ENCODE assay signal across 17 cellular contexts in the genomic region with DNA sequence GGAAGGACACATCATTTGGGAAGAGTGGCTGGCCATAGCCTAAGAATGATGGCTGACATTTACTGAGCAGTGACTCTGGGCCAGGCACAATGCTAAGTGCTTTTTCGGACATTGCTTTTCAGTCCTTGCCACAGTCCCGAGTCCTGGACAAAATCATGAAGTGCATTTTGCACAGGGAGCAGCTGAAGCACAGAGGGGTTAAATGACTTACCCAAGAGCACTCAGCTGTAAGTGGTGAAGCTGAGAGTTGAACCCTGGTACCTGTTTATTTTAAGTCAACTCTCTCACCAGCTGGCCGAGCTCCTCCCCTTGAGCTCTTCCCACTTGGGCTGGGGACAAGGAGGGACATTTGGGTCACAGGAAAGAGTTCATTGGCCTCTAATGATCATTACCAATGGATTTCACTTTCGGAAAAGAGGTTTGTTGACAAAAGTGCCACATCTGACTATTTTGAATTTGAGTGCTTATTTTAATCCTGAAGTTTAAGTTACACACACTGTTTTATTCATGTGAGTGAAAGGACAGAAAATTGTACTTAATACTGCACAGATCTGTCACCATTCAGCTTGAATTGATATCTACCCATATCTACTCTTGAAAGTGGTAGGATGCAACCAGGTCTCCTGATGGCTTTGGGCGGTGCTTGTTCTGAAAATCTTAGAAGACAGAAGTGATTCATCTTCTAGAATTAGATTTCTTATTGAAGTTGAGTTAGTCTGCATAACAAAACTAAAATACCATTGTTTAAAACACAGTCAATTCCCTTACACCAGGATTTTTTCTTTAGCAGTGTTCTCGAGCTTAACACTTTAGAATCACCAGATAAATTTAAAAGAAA.
DNase-seq lines count a peak whose midpoint lies in the region; ATAC-seq, FAIRE-seq and TF ChIP-seq lines count a peak whose summit lies in the region.
"Had no signal": no experiment of that assay in that cellular context is flagged by ENCODE, and none has a peak within 500 bp of the region (broad histone marks: within the 10 kb centered on the region; RNA-seq: fewer than 3 reads in every experiment).

No MANE protein-coding gene starts in this region.

- no peak for FAIRE-seq in urothelium cell line (lab: Jason Lieb, UNC)
- FAIRE-seq: frontal cortex, GM18507 had no signal

- H3K4me3 ChIP-seq in heart right ventricle, result peak overlapping the region in 1 of 10 donors; percentile 16
- H3K4me3 ChIP-seq in fibroblast of lung (replicated peaks in 1 of 4; ENCODE audit: control extremely low read depth in 1 of 4, insufficient read depth in 1 of 4, low read depth in 3 of 4, low read length in 4 of 4), result peak overlapping the region in 2 of 4 experiments; percentile 54 to 58
- H3K4me3 ChIP-seq in ovary, result peak overlapping the region; percentile 22
- no peak overlapping the region for H3K4me3 ChIP-seq in uterus

- H3K9me3 ChIP-seq in heart right ventricle (peaks cover 0 to 6% (median 0%) of the 10 kb centered on the region in 11 donors), fibroblast of lung (ENCODE audit: control insufficient read depth, insufficient read depth, low read depth, low read length) (no peaks in the 10 kb centered on the region), ovary (no peaks in the 10 kb centered on the region), uterus (no peaks in the 10 kb centered on the region)

- TF ChIP-seq POLR2A in ovary (IDR thresholded peaks at IDR 0.05) (no peak), uterus (IDR thresholded peaks at IDR 0.05) (no peak)

- H3K4me1 ChIP-seq in heart right ventricle, result peaks cover 0 to 38% (median 19%) of the 10 kb centered on the region in 9 donors
- peaks cover 9% of the 10 kb centered on the region for H3K4me1 ChIP-seq in fibroblast of lung (ENCODE audit: control insufficient read depth, extremely low read depth, insufficient read depth, low read length)
- H3K4me1 ChIP-seq in ovary (ENCODE audit: insufficient read depth), result peaks cover 7% of the 10 kb centered on the region
- H3K4me1 ChIP-seq in uterus, result peaks cover 9 to 14% of the 10 kb centered on the region in 2 donors

- DNase-seq in heart right ventricle (no peak), Right ventricle myocardium superior (no peak), fibroblast of lung (ENCODE audit: low read depth in 2 of 2) (no peak), ovary (no peak), uterus (no peak), urothelium cell line (ENCODE audit: low spot score) (no peak)
- DNase-seq in activated CD4-positive, alpha-beta T cell treated with anti-CD3 and anti-CD28 coated beads, Interleukin-2, amount 50 U/mL, for 1 hour, result no peak
- DNase-seq: activated CD4-positive, alpha-beta T cell treated with anti-CD3 and anti-CD28 coated beads for 48 hours; activated T-cell treated with anti-CD3 and anti-CD28 coated beads, Interleukin-2, amount 50 U/mL, for 72 hours; effector CD4-positive, alpha-beta T cell; islet precursor cell; stimulated activated naive CD4-positive, alpha-beta T cell; T-helper 17 cell had no signal

- ATAC-seq in heart right ventricle, result no peak
- no peak for ATAC-seq in Right ventricle myocardium superior (ENCODE audit: poor library complexity)
- ATAC-seq in GM18511 (IDR thresholded peaks at IDR 0.05; ENCODE audit: unreplicated experiment), result no peak
- ATAC-seq: activated T-cell treated with anti-CD3 and anti-CD28 coated beads, Interleukin-2, amount 50 U/mL, for 72 hours; T-helper 17 cell had no signal

- no peak overlapping the region for H3K9ac ChIP-seq in fibroblast of lung (ENCODE audit: insufficient read depth, low read length)
- H3K9ac ChIP-seq: KMS-11 had no signal

- no peaks in the 10 kb centered on the region for H3K36me3 ChIP-seq in heart right ventricle
- H3K36me3 ChIP-seq in fibroblast of lung (ENCODE audit: control insufficient read depth, insufficient read depth, low read length), result no peaks in the 10 kb centered on the region
- H3K36me3 ChIP-seq in ovary, result no peaks in the 10 kb centered on the region
- no peaks in the 10 kb centered on the region for H3K36me3 ChIP-seq in uterus

- H3K27ac ChIP-seq in heart right ventricle (peak overlapping the region in 6 of 10 donors; percentile 42 to 72 (median 62)), fibroblast of lung (ENCODE audit: insufficient read depth, low read length) (no peak overlapping the region), ovary (peak overlapping the region; percentile 6 to 90), uterus (peak overlapping the region; percentile 82 to 87)
- H3K27ac ChIP-seq: KMS-11 had no signal

- no peak overlapping the region for H2AFZ ChIP-seq in fibroblast of lung (ENCODE audit: low read length)

- no peaks in the 10 kb centered on the region for H3K79me2 ChIP-seq in fibroblast of lung (ENCODE audit: control insufficient read depth, insufficient read depth, low read length)

- H3K4me2 ChIP-seq in fibroblast of lung (ENCODE audit: extremely low read depth, insufficient read depth, low read length), result peak overlapping the region; percentile 1
- H3K4me2 ChIP-seq: KMS-11 had no signal

- intact Hi-C loops in heart right ventricle (cut with DNase I) (loop anchor here in 3 of 10 donors (10.0 kb wide), 3 partner anchors 91 to 661 kb away; partner anchors contain the start of gene RYBP (in 1 of the 3)), Right ventricle myocardium superior (cut with DNase I) (loop anchor here (10.0 kb wide), 1 partner anchor 91 kb away; no protein-coding TSS in a partner anchor), ovary (cut with DNase I) (loop anchor here in 1 of 4 donors (10.0 kb wide), 1 partner anchor 181 kb away; no protein-coding TSS in a partner anchor), uterus (cut with DNase I; ENCODE audit: low total_unique reads) (no loop called here)

- TF ChIP-seq EP300 in ovary (IDR thresholded peaks at IDR 0.05), result no peak

- no peaks in the 10 kb centered on the region for H4K20me1 ChIP-seq in fibroblast of lung (ENCODE audit: control insufficient read depth, extremely low read depth, insufficient read depth, low read length)

- H3K27me3 ChIP-seq in heart right ventricle, result no peaks in the 10 kb centered on the region
- H3K27me3 ChIP-seq in fibroblast of lung (ENCODE audit: control insufficient read depth, insufficient read depth, low read length), result no peaks in the 10 kb centered on the region
- H3K27me3 ChIP-seq in ovary, result no peaks in the 10 kb centered on the region
- H3K27me3 ChIP-seq in uterus, result no peaks in the 10 kb centered on the region

- TF ChIP-seq CTCF in heart right ventricle (IDR thresholded peaks at IDR 0.05) (no peak), fibroblast of lung (conservative IDR thresholded peaks at IDR 0.05 in 1 of 2, IDR thresholded peaks at IDR 0.05 in 1 of 2; ENCODE audit: low read depth in 1 of 2, low read length in 2 of 2) (no peak), ovary (IDR thresholded peaks at IDR 0.05) (no peak), uterus (IDR thresholded peaks at IDR 0.05) (no peak)

- 87 to 89% methylated on average over 6 of the region's 6 CpGs for WGBS in heart right ventricle, 2 donors
- 88 to 92% (median 90%) methylated on average over 6 of the region's 6 CpGs for WGBS in ovary, 3 donors
